In the genomic region with DNA sequence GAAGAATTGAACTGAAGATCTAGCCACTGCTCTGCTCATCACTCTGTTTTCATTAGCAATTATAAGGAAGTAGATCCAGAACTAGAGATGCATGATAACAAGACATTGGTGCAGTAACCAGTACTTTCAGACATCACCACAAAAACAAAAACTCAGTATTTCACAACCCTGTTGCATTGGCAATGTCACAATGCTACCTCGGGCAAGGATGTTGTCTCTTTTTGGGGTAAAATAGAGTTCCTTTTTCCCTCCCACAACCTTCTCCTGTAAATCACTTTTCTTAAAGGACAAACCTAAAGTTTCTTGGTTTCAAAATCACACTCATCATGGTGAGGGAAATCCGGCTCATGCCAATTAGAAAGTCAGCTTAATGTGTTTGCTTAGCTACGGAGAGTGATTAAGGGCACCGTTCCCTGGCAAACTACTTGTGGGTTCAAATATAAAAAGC, we compare ENCODE assay signal across 9 cellular contexts.
DNase-seq lines count a peak whose midpoint lies in the region; ATAC-seq and TF ChIP-seq lines count a peak whose summit lies in the region.
"Had no signal": no experiment of that assay in that cellular context is flagged by ENCODE, and none has a peak within 500 bp of the region (broad histone marks: within the 10 kb centered on the region; RNA-seq: fewer than 3 reads in every experiment).

No MANE protein-coding gene starts in this region.

- TF ChIP-seq CTCF in GM13977 (IDR thresholded peaks at IDR 0.05; ENCODE audit: extremely low read depth, insufficient read depth, missing control alignments) = no peak

- ATAC-seq in GM19351 (IDR thresholded peaks at IDR 0.05; ENCODE audit: unreplicated experiment) (peak; percentile 61), HG02981 (IDR thresholded peaks at IDR 0.05; ENCODE audit: unreplicated experiment) (peak; percentile 75), left lobe of liver (no peak)
- ATAC-seq: activated naive CD4-positive, alpha-beta T cell treated with anti-CD3 and anti-CD28 coated beads, Interleukin-2, amount 50 U/mL, for 72 hours had no signal

- DNase-seq in Ammon's horn (ENCODE audit: low spot score) (peak; percentile 25), NCI-H748 (lab: John Stamatoyannopoulos, UW; ENCODE audit: unreplicated experiment) (peak; percentile 47), epidermal melanocyte (ENCODE audit: insufficient read length, low spot score) (no peak), COR-L47 (lab: John Stamatoyannopoulos, UW) (no peak), left lobe of liver (ENCODE audit: low spot score) (no peak), GM13977 (ENCODE audit: low spot score) (no peak)

- in situ Hi-C loops in GM13977 (cut with MboI; ENCODE audit: low pct_unique_long_range_greater_than_20kb, low sequenced_read_pairs, unreplicated experiment) = no loop called here

Comparison
In these comparisons a context has a peak if more than half of its experiments do, and no peak if none do; other contexts are left out.
1. DNase-seq: peak in Ammon's horn (single experiment) and NCI-H748 (single experiment); none in epidermal melanocyte (single experiment), COR-L47 (single experiment), left lobe of liver (single experiment) and GM13977 (single experiment).